ENCODE assay signal across 29 cellular contexts in genomic region chr2:7919510-7919909, GRCh38.
"Had no signal": no experiment of that assay in that cellular context is flagged by ENCODE, and none has a peak within 500 bp of the region (broad histone marks: within the 10 kb centered on the region; RNA-seq: fewer than 3 reads in every experiment).

No MANE protein-coding gene starts in this region.

- H3K4me3 Mint-ChIP-seq: activated B cell treated with CpG ODN at 0.5 μM for 24 hours; activated CD4-positive, alpha-beta T cell treated with anti-CD3 and anti-CD28 coated beads for 36 hours; activated T-cell treated with anti-CD3 and anti-CD28 coated beads, Interleukin-2, amount 50 U/mL, for 72 hours; central memory CD8-positive, alpha-beta T cell; dendritic cell treated with granulocyte-macrophage colony-stimulating factor and Interleukin-4, amounts not matched to agents 40 ng/mL and 50 ng/mL, for 4 days; endodermal cell; natural killer cell had no signal

- ATAC-seq: activated CD4-positive, alpha-beta T cell treated with anti-CD3 and anti-CD28 coated beads for 36 hours; activated naive CD4-positive, alpha-beta T cell treated with anti-CD3 and anti-CD28 coated beads, Interleukin-2, amount 50 U/mL, for 72 hours; activated T-cell treated with anti-CD3 and anti-CD28 coated beads, Interleukin-2, amount 50 U/mL, for 72 hours; left lobe of liver; lower lobe of right lung; natural killer cell; sciatic nerve; stimulated activated naive CD8-positive, alpha-beta T cell treated with anti-CD3 and anti-CD28 coated beads, Interleukin-15, Interleukin-2, amounts not matched to agents 100 U/mL and 50 U/mL, for 24 hours had no signal

- H3K27ac Mint-ChIP-seq: activated B cell treated with CpG ODN at 0.5 μM for 24 hours; activated CD4-positive, alpha-beta T cell treated with anti-CD3 and anti-CD28 coated beads for 36 hours; activated naive CD4-positive, alpha-beta T cell treated with anti-CD3 and anti-CD28 coated beads, Interleukin-2, amount 50 U/mL, for 72 hours; activated T-cell treated with anti-CD3 and anti-CD28 coated beads, Interleukin-2, amount 50 U/mL, for 72 hours; dendritic cell treated with granulocyte-macrophage colony-stimulating factor and Interleukin-4, amounts not matched to agents 40 ng/mL and 50 ng/mL, for 4 days; endodermal cell; natural killer cell had no signal

- H3K4me1 ChIP-seq: lower lobe of right lung, prostate gland had no signal

- DNase-seq: activated B cell treated with CpG ODN at 0.5 μM for 24 hours; activated CD4-positive, alpha-beta T cell treated with anti-CD3 and anti-CD28 coated beads for 36 hours; activated CD4-positive, alpha-beta T cell treated with anti-CD3 and anti-CD28 coated beads, Interleukin-2, amount 50 U/mL, for 4 hours; activated naive CD4-positive, alpha-beta T cell; activated T-cell treated with anti-CD3 and anti-CD28 coated beads for 4 hours; activated T-cell treated with anti-CD3 and anti-CD28 coated beads, Interleukin-2, amount 50 U/mL, for 72 hours; endodermal cell; kidney glomerular epithelial cell; lower lobe of right lung; mesenchymal stem cell; natural killer cell; ovary; retina; stimulated activated CD4-positive, alpha-beta T cell treated with anti-CD3 and anti-CD28 coated beads, Interleukin-12 subunit alpha, Interleukin-12 subunit beta, amount 100 ng/mL, for 4 hours; stimulated activated CD4-positive, alpha-beta T cell treated with anti-CD3 and anti-CD28 coated beads, Interleukin-4, amount 100 ng/mL, for 1 hour; stimulated activated naive CD8-positive, alpha-beta T cell treated with anti-CD3 and anti-CD28 coated beads, Interleukin-15, Interleukin-2, amounts not matched to agents 100 U/mL and 50 U/mL, for 24 hours; trophoblast cell had no signal

- H3K9me3 Mint-ChIP-seq: central memory CD8-positive, alpha-beta T cell; dendritic cell treated with granulocyte-macrophage colony-stimulating factor and Interleukin-4, amounts not matched to agents 40 ng/mL and 50 ng/mL, for 4 days; natural killer cell had no signal

- H3K27me3 ChIP-seq: neutrophil, ovary had no signal

- H3K9me3 ChIP-seq: lower lobe of right lung, neutrophil, ovary, prostate gland, thoracic aorta had no signal

- H3K4me1 Mint-ChIP-seq: activated B cell treated with CpG ODN at 0.5 μM for 24 hours; central memory CD8-positive, alpha-beta T cell; natural killer cell had no signal

- H3K27ac ChIP-seq: lower lobe of right lung, neutrophil, ovary, prostate gland, skin epidermis, thoracic aorta had no signal

- H3K4me3 ChIP-seq: lower lobe of right lung, ovary, prostate gland, skin epidermis, thoracic aorta had no signal

- H3K36me3 ChIP-seq: lower lobe of right lung, neutrophil, ovary, prostate gland, thoracic aorta had no signal

- H3K27me3 Mint-ChIP-seq: activated CD4-positive, alpha-beta T cell treated with anti-CD3 and anti-CD28 coated beads for 36 hours; central memory CD8-positive, alpha-beta T cell; dendritic cell treated with granulocyte-macrophage colony-stimulating factor and Interleukin-4, amounts not matched to agents 40 ng/mL and 50 ng/mL, for 4 days had no signal

- FAIRE-seq: bronchial epithelial cell, frontal cortex, urothelium cell line had no signal

- H3K36me3 Mint-ChIP-seq: natural killer cell had no signal
